Comparison of ENCODE assay signal across 8 cellular contexts in the genomic region with DNA sequence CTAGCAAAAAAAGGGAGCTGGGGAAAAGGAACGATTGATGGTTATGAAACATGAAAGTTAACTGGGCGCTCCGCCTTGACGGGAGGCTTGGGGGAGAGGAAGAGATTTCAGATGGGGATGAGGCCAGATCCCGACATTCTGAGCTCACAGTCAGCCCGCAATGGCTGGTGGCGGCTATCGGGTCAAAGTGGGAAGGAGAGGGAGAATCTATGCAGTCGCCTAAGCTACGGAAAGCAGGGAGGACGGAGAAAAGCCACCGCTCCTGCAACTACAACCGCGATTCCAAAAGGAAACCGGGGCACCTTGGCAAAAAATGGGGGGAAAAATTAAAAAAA. TPM values are rescaled to one million over a fixed set of nuclear protein-coding genes. Genes with fewer than 3 reads are reported as not detected.
DNase-seq lines count a peak whose midpoint lies in the region; ATAC-seq, FAIRE-seq and TF ChIP-seq lines count a peak whose summit lies in the region.

No MANE protein-coding gene starts in this region.

- peak overlapping the region; percentile 79 to 95 (median 93) for H3K9ac ChIP-seq in skeletal muscle tissue (ENCODE audit: low read depth in 1 of 3, low read length in 3 of 3)

- peak overlapping the region; percentile 99 for H3K4me3 Mint-ChIP-seq in activated CD4-positive, alpha-beta memory T cell treated with anti-CD3 and anti-CD28 coated beads for 36 hours

- H3K27ac Mint-ChIP-seq in activated CD4-positive, alpha-beta memory T cell treated with anti-CD3 and anti-CD28 coated beads for 36 hours, result peak overlapping the region; percentile 96

- H3K27ac ChIP-seq in left ventricle myocardium inferior (replicated peaks) (peak overlapping the region; percentile 94), skeletal muscle tissue (ENCODE audit: low read depth, low read length) (peak overlapping the region; percentile 98)

- CTCF ChIA-PET in activated CD4-positive, alpha-beta memory T cell treated with anti-CD3 and anti-CD28 coated beads for 36 hours (lab: Charles Lee), result interaction anchor here (1.0 to 4.5 kb wide), 7 partner anchors 9 to 188 kb away, joined by 3 to 35 read pairs (median 7); partner anchors contain the start of gene PITPNM2

- FAIRE-seq in urothelium cell line (lab: Jason Lieb, UNC), result no peak

- DNase-seq in NCI-H748 treated with DMSO at 0.1 percent for 48 hours (lab: John Stamatoyannopoulos, UW) (peak; percentile 67), NCI-H748 (lab: John Stamatoyannopoulos, UW; ENCODE audit: unreplicated experiment) (no peak), left ventricle myocardium inferior (no peak), HK-2 (ENCODE audit: unreplicated experiment) (no peak), urothelium cell line (ENCODE audit: low spot score) (no peak)
- DNase-seq in activated CD4-positive, alpha-beta memory T cell treated with anti-CD3 and anti-CD28 coated beads for 36 hours, result no peak

- POLR2A ChIA-PET in activated CD4-positive, alpha-beta memory T cell treated with anti-CD3 and anti-CD28 coated beads for 36 hours (lab: Charles Lee), result interaction anchor here (0.6 to 2.7 kb wide), 24 partner anchors 9 to 706 kb away, joined by 3 to 45 read pairs (median 5); partner anchors contain the start of genes ARL6IP4, ATP6V0A2, KMT5A and OGFOD2

- no peaks in the 10 kb centered on the region for H3K27me3 ChIP-seq in left ventricle myocardium inferior (ENCODE audit: low read depth)
- no peaks in the 10 kb centered on the region for H3K27me3 ChIP-seq in skeletal muscle tissue (ENCODE audit: control insufficient read depth in 3 of 3, insufficient read depth in 3 of 3, low read length in 3 of 3)

- no peak for TF ChIP-seq POLR2A in GM18505 (IDR thresholded peaks at IDR 0.05; ENCODE audit: borderline replicate concordance, extremely low read depth, insufficient read depth, insufficient read length)

- H3K36me3 ChIP-seq in left ventricle myocardium inferior (peaks cover 7% of the 10 kb centered on the region), skeletal muscle tissue (ENCODE audit: control insufficient read depth in 3 of 3, insufficient read depth in 3 of 3, low read length in 3 of 3) (peaks cover 0 to 4% (median 3%) of the 10 kb centered on the region in 3 donors)

- H3K4me1 ChIP-seq in left ventricle myocardium inferior (peaks cover 66% of the 10 kb centered on the region), skeletal muscle tissue (ENCODE audit: control insufficient read depth in 3 of 3, insufficient read depth in 3 of 3, low read length in 3 of 3) (peaks cover 17 to 34% (median 27%) of the 10 kb centered on the region in 3 donors)

- peaks cover 3% of the 10 kb centered on the region for H3K27me3 Mint-ChIP-seq in activated CD4-positive, alpha-beta memory T cell treated with anti-CD3 and anti-CD28 coated beads for 36 hours

- H3K9me3 Mint-ChIP-seq in activated CD4-positive, alpha-beta memory T cell treated with anti-CD3 and anti-CD28 coated beads for 36 hours, result no peaks in the 10 kb centered on the region

- H3K4me1 Mint-ChIP-seq in activated CD4-positive, alpha-beta memory T cell treated with anti-CD3 and anti-CD28 coated beads for 36 hours (ENCODE audit: low read depth), result peaks cover 60% of the 10 kb centered on the region

- intact Hi-C loops in activated CD4-positive, alpha-beta memory T cell treated with anti-CD3 and anti-CD28 coated beads for 36 hours (cut with micrococcal nuclease), result loop anchor here (1.0 to 10.0 kb wide), 7 partner anchors 9 to 348 kb away; partner anchors contain the start of genes CDK2AP1, KMT5A, OGFOD2 and PITPNM2
- intact Hi-C loops in left ventricle myocardium inferior (cut with micrococcal nuclease), result loop anchor here (10.0 kb wide), 1 partner anchor 248 kb away; the partner anchor contains the start of gene ARL6IP4

- TF ChIP-seq CTCF in left ventricle myocardium inferior (IDR thresholded peaks at IDR 0.05; ENCODE audit: borderline replicate concordance), result no peak

- H3K36me3 Mint-ChIP-seq in activated CD4-positive, alpha-beta memory T cell treated with anti-CD3 and anti-CD28 coated beads for 36 hours, result peaks cover 34% of the 10 kb centered on the region

- no peak for ATAC-seq in GM18505 (IDR thresholded peaks at IDR 0.05; ENCODE audit: unreplicated experiment)

- peak overlapping the region; percentile 82 for H3K4me3 ChIP-seq in left ventricle myocardium inferior
- peak overlapping the region; percentile 78 to 99 (median 99) for H3K4me3 ChIP-seq in skeletal muscle tissue (ENCODE audit: low read length in 3 of 3)

- H3K9me3 ChIP-seq in left ventricle myocardium inferior (replicated peaks) (no peaks in the 10 kb centered on the region), skeletal muscle tissue (ENCODE audit: control insufficient read depth in 3 of 3, low read length in 3 of 3) (no peaks in the 10 kb centered on the region)

RNA-seq across cellular contexts. Expression of gene MPHOSPH9, which starts 0.5 kb away (rescaled TPM):
- total RNA-seq in activated CD4-positive, alpha-beta memory T cell treated with anti-CD3 and anti-CD28 coated beads for 36 hours, result 10 to 100 TPM; 88.8 to 97.6 TPM
- total RNA-seq in left ventricle myocardium inferior (23.9 TPM), skeletal muscle tissue (44.9 TPM)

RNA-seq across cellular contexts. Expression of gene MTRFR, which starts 0.8 kb away (rescaled TPM):
- total RNA-seq in activated CD4-positive, alpha-beta memory T cell treated with anti-CD3 and anti-CD28 coated beads for 36 hours, result 10 to 100 TPM; 28.4 to 28.8 TPM
- total RNA-seq in left ventricle myocardium inferior (8.4 TPM), skeletal muscle tissue (12.0 TPM)

RNA-seq across cellular contexts. Expression of gene CDK2AP1, which starts 39.2 kb away (rescaled TPM):
- total RNA-seq in activated CD4-positive, alpha-beta memory T cell treated with anti-CD3 and anti-CD28 coated beads for 36 hours, result 10 to 100 TPM; 40.1 to 42.5 TPM
- total RNA-seq in left ventricle myocardium inferior, result 83.6 TPM
- total RNA-seq in skeletal muscle tissue, result 76.2 TPM
